16 cellular contexts compared by ENCODE assay signal in the genomic region with DNA sequence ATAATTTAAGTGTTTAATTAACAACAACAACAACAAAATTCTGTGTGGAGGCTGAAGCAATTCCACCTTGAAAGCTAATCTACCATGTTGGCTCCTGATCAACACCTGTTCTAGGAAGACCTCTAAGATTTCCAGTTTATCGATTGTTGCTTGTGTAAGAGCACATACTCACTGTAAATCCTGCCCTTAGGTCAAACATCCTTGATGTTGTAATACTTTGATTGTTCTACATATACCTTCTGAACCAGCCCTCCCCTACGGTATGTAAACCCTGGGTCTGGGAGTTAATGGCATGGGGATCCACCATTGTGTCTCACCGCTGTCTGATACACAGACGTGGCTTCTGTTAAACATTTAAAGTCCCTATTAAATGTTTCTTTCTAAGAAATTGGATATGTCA.
DNase-seq lines count a peak whose midpoint lies in the region; ATAC-seq and TF ChIP-seq lines count a peak whose summit lies in the region.
"Had no signal": no experiment of that assay in that cellular context is flagged by ENCODE, and none has a peak within 500 bp of the region (broad histone marks: within the 10 kb centered on the region; RNA-seq: fewer than 3 reads in every experiment).

No MANE protein-coding gene starts in this region.

- no peak overlapping the region for H3K27ac ChIP-seq in right lobe of liver
- no peak overlapping the region for H3K27ac ChIP-seq in upper lobe of left lung
- H3K27ac ChIP-seq: BLaER1 treated with 17β-estradiol and CSF1 and Interleukin-3, amounts not matched to agents 10 nM and 100 nM had no signal

- TF ChIP-seq POLR2A in right lobe of liver (IDR thresholded peaks at IDR 0.05) = no peak
- no peak for TF ChIP-seq POLR2A in upper lobe of left lung (IDR thresholded peaks at IDR 0.05)

- DNase-seq in HuH-7.5 (ENCODE audit: low spot score) (peak; percentile 63), epithelial cell of esophagus (ENCODE audit: low read depth) (peak; percentile 5), right lobe of liver (no peak), upper lobe of left lung (no peak), DMS153 treated with DMSO at 0.1 percent for 48 hours (lab: John Stamatoyannopoulos, UW; ENCODE audit: unreplicated experiment) (no peak), sciatic nerve (ENCODE audit: low spot score) (no peak)
- DNase-seq: Calu3; CD8-positive, alpha-beta T cell; DMS53; DND-41; EL; GOT3; H9; IMR-90 had no signal

- intact Hi-C loops in right lobe of liver (cut with DNase I) = no loop called here
- intact Hi-C loops in sciatic nerve (cut with DNase I) = no loop called here

- H3K4me3 ChIP-seq in epithelial cell of esophagus (ENCODE audit: low read length) (no peak overlapping the region), right lobe of liver (no peak overlapping the region), upper lobe of left lung (no peak overlapping the region)
- H3K4me3 ChIP-seq: BLaER1 treated with 17β-estradiol and CSF1 and Interleukin-3, amounts not matched to agents 10 nM and 100 nM; GM12878 had no signal

- TF ChIP-seq CTCF in epithelial cell of esophagus (IDR thresholded peaks at IDR 0.05; ENCODE audit: insufficient read depth, low read depth, low read length, missing control alignments) (no peak), right lobe of liver (IDR thresholded peaks at IDR 0.05) (no peak), upper lobe of left lung (IDR thresholded peaks at IDR 0.05) (no peak)

- H3K4me1 ChIP-seq in right lobe of liver (peaks cover 0 to 29% (median 9%) of the 10 kb centered on the region in 4 donors), upper lobe of left lung (no peaks in the 10 kb centered on the region)

- H3K27me3 ChIP-seq in right lobe of liver (no peaks in the 10 kb centered on the region), upper lobe of left lung (no peaks in the 10 kb centered on the region)
- H3K27me3 ChIP-seq: BLaER1 treated with 17β-estradiol and CSF1 and Interleukin-3, amounts not matched to agents 10 nM and 100 nM had no signal

- H3K36me3 ChIP-seq in right lobe of liver (no peaks in the 10 kb centered on the region), upper lobe of left lung (no peaks in the 10 kb centered on the region)

- ATAC-seq in right lobe of liver (peak; percentile 49 to 85 (median 69)), upper lobe of left lung (ENCODE audit: low FRiP score in 2 of 2) (no peak), sciatic nerve (no peak)
- ATAC-seq: CD8-positive, alpha-beta T cell; GM12878 had no signal

- no peak for TF ChIP-seq EP300 in upper lobe of left lung (IDR thresholded peaks at IDR 0.05)

- H3K9me3 ChIP-seq in right lobe of liver (no peaks in the 10 kb centered on the region), upper lobe of left lung (no peaks in the 10 kb centered on the region)
- H3K9me3 ChIP-seq: BLaER1 treated with 17β-estradiol and CSF1 and Interleukin-3, amounts not matched to agents 10 nM and 100 nM had no signal

- 51% methylated on average over 4 of the region's 4 CpGs for WGBS in right lobe of liver (ENCODE audit: insufficient coverage, low coverage, low lambda C conversion rate, missing lambda C conversion rate)
- 92% methylated on average over 4 of the region's 4 CpGs for WGBS in upper lobe of left lung, 2 donors

Comparison
In these comparisons a context has a peak if more than half of its experiments do, and no peak if none do; other contexts are left out.
1. DNase-seq: peak in HuH-7.5 (single experiment) and epithelial cell of esophagus (single experiment); none in right lobe of liver (0 of 3), upper lobe of left lung (0 of 2), DMS153 treated with DMSO at 0.1 percent for 48 hours (single experiment) and sciatic nerve (single experiment).
2. ATAC-seq: peak in right lobe of liver (4 of 4); none in upper lobe of left lung (0 of 2) and sciatic nerve (single experiment).